Comparison of ENCODE assay signal across 1 cellular context in the genomic region with DNA sequence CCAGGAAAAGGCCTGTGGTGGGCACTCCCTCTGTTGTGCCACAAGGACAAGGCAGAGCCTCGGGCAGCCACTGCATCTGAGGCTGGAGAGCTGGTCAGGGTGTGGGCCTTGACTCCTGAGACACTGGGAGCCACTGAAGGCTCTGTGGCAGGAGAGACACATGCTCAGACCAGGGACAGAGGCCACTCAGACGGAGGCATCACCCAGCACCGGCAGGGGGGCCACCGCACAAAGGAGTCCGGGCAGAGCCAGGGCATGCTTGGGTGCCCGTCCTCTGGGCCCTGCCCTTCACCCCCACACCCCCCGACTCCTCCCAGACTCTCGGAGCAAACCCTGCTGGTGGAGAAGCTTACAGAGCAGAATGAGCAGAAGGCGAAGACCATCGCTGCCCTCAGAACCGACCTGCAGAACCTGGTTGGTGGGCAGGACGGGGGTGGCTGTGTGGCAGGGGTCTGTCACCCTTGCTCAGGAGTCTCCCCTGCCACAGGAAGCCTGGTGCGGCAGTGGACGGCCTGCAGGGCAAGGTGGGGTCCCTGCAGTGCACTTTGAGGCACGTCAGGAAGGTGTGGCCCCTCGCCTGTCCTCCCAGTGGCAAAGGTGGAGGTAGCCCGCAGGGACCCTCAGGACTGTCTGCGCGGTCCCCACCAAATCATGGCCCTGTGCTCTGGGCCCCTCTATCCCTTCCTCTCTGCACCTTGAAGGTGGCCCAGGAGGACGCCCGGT.
TF ChIP-seq lines count a peak whose summit lies in the region.

No MANE protein-coding gene starts in this region.

TF ChIP-seq in HepG2, 621 proteins besides CTCF, POLR2A, EP300 and RAD21:
- no peak for TF ChIP-seq CBFB (CRISPR knock-in tag; IDR thresholded peaks at IDR 0.05)
- TF ChIP-seq KDM1A (CRISPR knock-in tag; IDR thresholded peaks at IDR 0.05) = no peak
- TF ChIP-seq, protein P1, sequence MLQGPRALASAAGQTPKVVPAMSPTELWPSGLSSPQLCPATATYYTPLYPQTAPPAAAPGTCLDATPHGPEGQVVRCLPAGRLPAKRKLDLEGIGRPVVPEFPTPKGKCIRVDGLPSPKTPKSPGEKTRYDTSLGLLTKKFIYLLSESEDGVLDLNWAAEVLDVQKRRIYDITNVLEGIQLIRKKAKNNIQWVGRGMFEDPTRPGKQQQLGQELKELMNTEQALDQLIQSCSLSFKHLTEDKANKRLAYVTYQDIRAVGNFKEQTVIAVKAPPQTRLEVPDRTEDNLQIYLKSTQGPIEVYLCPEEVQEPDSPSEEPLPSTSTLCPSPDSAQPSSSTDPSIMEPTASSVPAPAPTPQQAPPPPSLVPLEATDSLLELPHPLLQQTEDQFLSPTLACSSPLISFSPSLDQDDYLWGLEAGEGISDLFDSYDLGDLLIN (CRISPR knock-in tag; IDR thresholded peaks at IDR 0.05; ENCODE audit: borderline replicate concordance) = no peak
- TF ChIP-seq EED (CRISPR knock-in tag; IDR thresholded peaks at IDR 0.05) = no peak
- no peak for TF ChIP-seq FOXA3 (CRISPR knock-in tag; IDR thresholded peaks at IDR 0.05)
- no peak for TF ChIP-seq RCOR2 (CRISPR knock-in tag; IDR thresholded peaks at IDR 0.05)
- TF ChIP-seq ZNF234 (CRISPR knock-in tag; conservative IDR thresholded peaks at IDR 0.05) = no peak
- TF ChIP-seq ZNF891 (CRISPR knock-in tag; IDR thresholded peaks at IDR 0.05) = no peak
- TF ChIP-seq TP53 (CRISPR knock-in tag; conservative IDR thresholded peaks at IDR 0.05) = no peak
- TF ChIP-seq CEBPB (IDR thresholded peaks at IDR 0.05; ENCODE audit: borderline replicate concordance, low read depth, low read length) = no peak
- no peak for TF ChIP-seq CBX2 (IDR thresholded peaks at IDR 0.05; ENCODE audit: low read depth, low read length)
- no peak for TF ChIP-seq CBX2 (CRISPR knock-in tag; IDR thresholded peaks at IDR 0.05; ENCODE audit: low read depth)
- TF ChIP-seq RFX1 (IDR thresholded peaks at IDR 0.05) = no peak
- no peak for TF ChIP-seq SNAPC4 (CRISPR knock-in tag; IDR thresholded peaks at IDR 0.05)
